In genomic region chr14:70971588-70971987, GRCh38 we compare ENCODE assay signal across 11 cellular contexts.
DNase-seq lines count a peak whose midpoint lies in the region; ATAC-seq, FAIRE-seq and TF ChIP-seq lines count a peak whose summit lies in the region.
"Had no signal": no experiment of that assay in that cellular context is flagged by ENCODE, and none has a peak within 500 bp of the region (broad histone marks: within the 10 kb centered on the region; RNA-seq: fewer than 3 reads in every experiment).

No MANE protein-coding gene starts in this region.

- H4K91ac ChIP-seq in neuronal stem cell (ENCODE audit: low read depth, low read length, poor library complexity), result no peak overlapping the region

- H3K4me1 Mint-ChIP-seq in MCF 10A (ENCODE audit: insufficient read depth, unreplicated experiment), result peaks cover 8% of the 10 kb centered on the region
- peaks cover 18 to 32% of the 10 kb centered on the region in 2 donors for H3K4me1 Mint-ChIP-seq in effector memory CD8-positive, alpha-beta T cell (ENCODE audit: low read depth in 2 of 2)

- no peak overlapping the region for H3K9ac ChIP-seq in mammary epithelial cell (ENCODE audit: insufficient read depth, low read length)
- H3K9ac ChIP-seq in neuronal stem cell (ENCODE audit: low read depth, low read length, poor library complexity), result no peak overlapping the region
- H3K9ac ChIP-seq in Karpas-422 (ENCODE audit: low read length), result no peak overlapping the region
- H3K9ac ChIP-seq: parathyroid adenoma had no signal

- H3K4ac ChIP-seq in neuronal stem cell (ENCODE audit: low read length), result no peak overlapping the region

- TF ChIP-seq CTCF in MCF 10A (IDR thresholded peaks at IDR 0.05; ENCODE audit: unreplicated experiment), result no peak
- no peak for TF ChIP-seq CTCF in mammary epithelial cell (conservative IDR thresholded peaks at IDR 0.05 in 1 of 2, IDR thresholded peaks at IDR 0.05 in 1 of 2; ENCODE audit: extremely low read depth in 1 of 2, insufficient read depth in 1 of 2, low read depth in 1 of 2, low read length in 2 of 2)
- no peak for TF ChIP-seq CTCF in NB4 (IDR thresholded peaks at IDR 0.05; ENCODE audit: low read depth, low read length)

- peak overlapping the region; percentile 53 for H3K27ac Mint-ChIP-seq in MCF 10A (ENCODE audit: low read depth, unreplicated experiment)
- peak overlapping the region; percentile 19 to 58 for H3K27ac Mint-ChIP-seq in effector memory CD8-positive, alpha-beta T cell

- no peaks in the 10 kb centered on the region for H3K9me2 ChIP-seq in Karpas-422 (replicated peaks; ENCODE audit: insufficient read depth, low read length)

- dilution Hi-C loops in mammary epithelial cell (cut with HindIII; ENCODE audit: low sequenced_read_pairs), result no loop called here

- H3K27me3 Mint-ChIP-seq in MCF 10A (ENCODE audit: insufficient read depth, unreplicated experiment), result no peaks in the 10 kb centered on the region
- H3K27me3 Mint-ChIP-seq in effector memory CD8-positive, alpha-beta T cell, result no peaks in the 10 kb centered on the region
- H3K27me3 Mint-ChIP-seq: stimulated activated naive CD8-positive, alpha-beta T cell treated with anti-CD3 and anti-CD28 coated beads, Interleukin-15, Interleukin-2, amounts not matched to agents 100 ng/mL and 50 ng/mL, for 24 hours had no signal

- H3K79me1 ChIP-seq in neuronal stem cell (ENCODE audit: low read depth, low read length), result no peaks in the 10 kb centered on the region

- H4K8ac ChIP-seq in neuronal stem cell (ENCODE audit: low read depth, low read length), result no peak overlapping the region

- H3K9me3 Mint-ChIP-seq in MCF 10A (ENCODE audit: unreplicated experiment), result no peaks in the 10 kb centered on the region
- no peaks in the 10 kb centered on the region for H3K9me3 Mint-ChIP-seq in effector memory CD8-positive, alpha-beta T cell
- H3K9me3 Mint-ChIP-seq: stimulated activated naive CD8-positive, alpha-beta T cell treated with anti-CD3 and anti-CD28 coated beads, Interleukin-15, Interleukin-2, amounts not matched to agents 100 ng/mL and 50 ng/mL, for 24 hours had no signal

- H3K18ac ChIP-seq in neuronal stem cell (ENCODE audit: low read length), result no peak overlapping the region

- intact Hi-C loops in MCF 10A (cut with micrococcal nuclease) (loop anchor here (5.0 kb wide), 1 partner anchor 254 kb away; no protein-coding TSS in a partner anchor), mammary epithelial cell (cut with micrococcal nuclease) (no loop called here)

- BruUV-seq in MCF 10A (replicated peaks; lab: Mats Ljungman, UMichigan) (no TSS peak), mammary epithelial cell (replicated peaks; lab: Mats Ljungman, UMichigan) (no TSS peak)

- CTCF ChIA-PET in MCF 10A (lab: Yijun Ruan, JAX) (interaction anchor here (0.7 to 4.8 kb wide), 4 partner anchors 66 to 161 kb away, joined by 3 to 40 read pairs (median 18); partner anchors contain the start of genes MAP3K9 and PCNX1), mammary epithelial cell (lab: Charles Lee; ENCODE audit: low non-redundant PET) (interaction anchor here (0.5 kb wide), 2 partner anchors 8 to 14 kb away, joined by 3 to 4 read pairs; no protein-coding TSS in a partner anchor)

- H2AK5ac ChIP-seq in neuronal stem cell (ENCODE audit: low read depth, low read length), result no peak overlapping the region

- H3K36me3 Mint-ChIP-seq in MCF 10A (ENCODE audit: insufficient read depth, unreplicated experiment), result peaks cover 31% of the 10 kb centered on the region
- peaks cover 41% of the 10 kb centered on the region for H3K36me3 Mint-ChIP-seq in effector memory CD8-positive, alpha-beta T cell (ENCODE audit: insufficient read depth)

- ATAC-seq in effector memory CD8-positive, alpha-beta T cell (replicated peaks), result no peak

- H3K14ac ChIP-seq in neuronal stem cell (ENCODE audit: low read length), result no peak overlapping the region

- H3K27ac ChIP-seq in mammary epithelial cell (ENCODE audit: insufficient read depth, low read depth, low read length), result no peak overlapping the region
- peak overlapping the region; percentile 43 for H3K27ac ChIP-seq in neuronal stem cell (replicated peaks; ENCODE audit: low read length)
- no peak overlapping the region for H3K27ac ChIP-seq in Karpas-422 (ENCODE audit: low read length)
- H3K27ac ChIP-seq: parathyroid adenoma, transverse colon had no signal

- no peak overlapping the region for H2AFZ ChIP-seq in mammary epithelial cell (ENCODE audit: low read depth, low read length)
- H2AFZ ChIP-seq in neuronal stem cell (ENCODE audit: low read length), result no peak overlapping the region
- no peak overlapping the region for H2AFZ ChIP-seq in Karpas-422 (ENCODE audit: low read length)
- H2AFZ ChIP-seq: parathyroid adenoma had no signal

- POLR2A ChIA-PET in MCF 10A (lab: Yijun Ruan, JAX), result no interaction called here

- H3K79me2 ChIP-seq in mammary epithelial cell (ENCODE audit: insufficient read depth, low read length), result peaks cover 32% of the 10 kb centered on the region
- peaks cover 16% of the 10 kb centered on the region for H3K79me2 ChIP-seq in Karpas-422 (ENCODE audit: low read length)
- H3K79me2 ChIP-seq: parathyroid adenoma had no signal

- no peak for FAIRE-seq in H54 (lab: Jason Lieb, UNC)

- H4K20me1 ChIP-seq in mammary epithelial cell (ENCODE audit: insufficient read depth, low read length), result no peaks in the 10 kb centered on the region
- H4K20me1 ChIP-seq in Karpas-422 (ENCODE audit: insufficient read depth, low read depth, low read length), result no peaks in the 10 kb centered on the region

- no peak overlapping the region for H3K23ac ChIP-seq in neuronal stem cell (ENCODE audit: low read depth, low read length, poor library complexity)

- H2BK15ac ChIP-seq in neuronal stem cell (ENCODE audit: low read length), result no peak overlapping the region

- no peak overlapping the region for H3K4me3 Mint-ChIP-seq in MCF 10A (ENCODE audit: unreplicated experiment)
- H3K4me3 Mint-ChIP-seq in effector memory CD8-positive, alpha-beta T cell, result no peak overlapping the region
- H3K4me3 Mint-ChIP-seq: stimulated activated naive CD8-positive, alpha-beta T cell treated with anti-CD3 and anti-CD28 coated beads, Interleukin-15, Interleukin-2, amounts not matched to agents 100 ng/mL and 50 ng/mL, for 24 hours had no signal

- H3K27me3 ChIP-seq in mammary epithelial cell (ENCODE audit: insufficient read depth, low read length), result no peaks in the 10 kb centered on the region
- H3K27me3 ChIP-seq in neuronal stem cell (ENCODE audit: control insufficient read depth in 3 of 3, insufficient read depth in 3 of 3, low read depth in 1 of 3, low read length in 3 of 3), result no peaks in the 10 kb centered on the region
- H3K27me3 ChIP-seq in Karpas-422 (ENCODE audit: low read length), result no peaks in the 10 kb centered on the region
- H3K27me3 ChIP-seq: transverse colon had no signal

- H3K36me3 ChIP-seq in mammary epithelial cell (ENCODE audit: insufficient read depth, low read length) (peaks cover 13% of the 10 kb centered on the region), neuronal stem cell (replicated peaks in 1 of 2; ENCODE audit: control insufficient read depth in 2 of 2, insufficient read depth in 2 of 2, low read length in 2 of 2) (peaks cover 7 to 55% of the 10 kb centered on the region in 2 donors), Karpas-422 (ENCODE audit: insufficient read depth, low read length) (no peaks in the 10 kb centered on the region)

- no peak overlapping the region for H2BK12ac ChIP-seq in neuronal stem cell (ENCODE audit: low read length)

- H3K4me3 ChIP-seq in mammary epithelial cell (replicated peaks in 1 of 3; ENCODE audit: insufficient read depth in 1 of 3, low read depth in 2 of 3, low read length in 3 of 3) (no peak overlapping the region), NB4 (ENCODE audit: low read depth, low read length) (no peak overlapping the region), neuronal stem cell (ENCODE audit: low read length in 2 of 2) (no peak overlapping the region), Karpas-422 (ENCODE audit: low read length) (no peak overlapping the region)
- H3K4me3 ChIP-seq: transverse colon had no signal

- H3K9me3 ChIP-seq in mammary epithelial cell (replicated peaks; ENCODE audit: insufficient read depth, low read length) (no peaks in the 10 kb centered on the region), neuronal stem cell (replicated peaks in 1 of 2; ENCODE audit: control insufficient read depth in 2 of 2, insufficient read depth in 1 of 2, low read depth in 1 of 2, low read length in 2 of 2) (no peaks in the 10 kb centered on the region), Karpas-422 (ENCODE audit: low read length) (no peaks in the 10 kb centered on the region)
- H3K9me3 ChIP-seq: transverse colon had no signal

- DNase-seq in MCF 10A (ENCODE audit: unreplicated experiment) (no peak), mammary epithelial cell (no peak), NB4 (ENCODE audit: low read depth) (peak; percentile 38), neuronal stem cell (ENCODE audit: low spot score) (no peak), H54 (ENCODE audit: insufficient read length, low spot score) (no peak), Karpas-422 (no peak), NCI-H2081 (lab: John Stamatoyannopoulos, UW) (no peak)
- no peak for DNase-seq in effector memory CD8-positive, alpha-beta T cell

- H2BK120ac ChIP-seq in neuronal stem cell (ENCODE audit: low read depth, low read length), result no peak overlapping the region

- H2BK5ac ChIP-seq in neuronal stem cell (ENCODE audit: low read length), result no peak overlapping the region

- TF ChIP-seq POLR2A in NB4 (IDR thresholded peaks at IDR 0.05; ENCODE audit: extremely low read depth, insufficient read length), result no peak
- no peak for TF ChIP-seq POLR2A in H54 (IDR thresholded peaks at IDR 0.05; ENCODE audit: low read depth, low read length)

- H3K4me2 ChIP-seq in mammary epithelial cell (ENCODE audit: insufficient read depth, low read depth, low read length), result no peak overlapping the region
- H3K4me2 ChIP-seq in neuronal stem cell (ENCODE audit: insufficient read depth, low read length, poor library complexity, severe bottlenecking), result no peak overlapping the region
- H3K4me2 ChIP-seq in Karpas-422 (ENCODE audit: low read depth, low read length, poor library complexity, severe bottlenecking), result no peak overlapping the region

- in situ Hi-C loops in mammary epithelial cell (cut with MboI; ENCODE audit: low sequenced_read_pairs in 2 of 2), result loop anchor here in 1 of 2 donors (5.0 to 25.0 kb wide), 2 partner anchors 149 to 359 kb away; partner anchors contain the start of gene MED6

- WGBS in mammary epithelial cell (ENCODE audit: low coverage, missing lambda C conversion rate), result 29% methylated on average over 2 of the region's 3 CpGs
- no CpG with 5 or more reads among the region's 3 CpGs for WGBS in neuronal stem cell (ENCODE audit: extremely low coverage in 2 of 2, insufficient read length in 2 of 2, insufficient replicate concordance in 1 of 2), 2 donors

- H3K4me1 ChIP-seq in mammary epithelial cell (ENCODE audit: insufficient read depth, low read length), result no peaks in the 10 kb centered on the region
- H3K4me1 ChIP-seq in neuronal stem cell (ENCODE audit: control insufficient read depth in 2 of 2, insufficient read depth in 1 of 2, low read depth in 1 of 2, low read length in 2 of 2), result no peaks in the 10 kb centered on the region
- no peaks in the 10 kb centered on the region for H3K4me1 ChIP-seq in Karpas-422 (ENCODE audit: low read length)
- H3K4me1 ChIP-seq: transverse colon had no signal
